In genomic region chrX:38000706-38001105, GRCh38 we compare ENCODE assay signal across 31 cellular contexts. TPM values are rescaled to one million over a fixed set of nuclear protein-coding genes. Genes with fewer than 3 reads are reported as not detected.
DNase-seq lines count a peak whose midpoint lies in the region; TF ChIP-seq lines count a peak whose summit lies in the region.
"Had no signal": no experiment of that assay in that cellular context is flagged by ENCODE, and none has a peak within 500 bp of the region (broad histone marks: within the 10 kb centered on the region; RNA-seq: fewer than 3 reads in every experiment).

No MANE protein-coding gene starts in this region.

- BruUV-seq in MCF 10A (replicated peaks; lab: Mats Ljungman, UMichigan): no TSS peak
- no TSS peak for BruUV-seq in mammary epithelial cell (replicated peaks; lab: Mats Ljungman, UMichigan)

- CTCF ChIA-PET in MCF 10A (lab: Yijun Ruan, JAX) (no interaction called here), mammary epithelial cell (lab: Charles Lee; ENCODE audit: low non-redundant PET) (no interaction called here)

- no peaks in the 10 kb centered on the region for H3K79me2 ChIP-seq in mammary epithelial cell (ENCODE audit: insufficient read depth, low read length)

- no peak overlapping the region for H3K27ac ChIP-seq in mammary epithelial cell (ENCODE audit: insufficient read depth, low read depth, low read length)
- H3K27ac ChIP-seq: 22Rv1; A549; BLaER1; BLaER1 treated with 17β-estradiol and CSF1 and Interleukin-3, amounts not matched to agents 10 nM and 100 nM; C4-2B had no signal

- H3K9me3 ChIP-seq in mammary epithelial cell (replicated peaks; ENCODE audit: insufficient read depth, low read length): no peaks in the 10 kb centered on the region
- H3K9me3 ChIP-seq: A549, BE2C, Caco-2 had no signal

- H3K27me3 Mint-ChIP-seq in MCF 10A (ENCODE audit: insufficient read depth, unreplicated experiment): peaks cover 24% of the 10 kb centered on the region
- H3K27me3 Mint-ChIP-seq: CD4-positive, CD25-positive, alpha-beta regulatory T cell had no signal

- no peak overlapping the region for H3K4me2 ChIP-seq in mammary epithelial cell (ENCODE audit: insufficient read depth, low read depth, low read length)
- H3K4me2 ChIP-seq: A549; BLaER1; BLaER1 treated with 17β-estradiol and CSF1 and Interleukin-3, amounts not matched to agents 10 nM and 100 nM had no signal

- TF ChIP-seq CTCF in MCF 10A (IDR thresholded peaks at IDR 0.05; ENCODE audit: unreplicated experiment) (no peak), mammary epithelial cell (conservative IDR thresholded peaks at IDR 0.05 in 1 of 2, IDR thresholded peaks at IDR 0.05 in 1 of 2; ENCODE audit: extremely low read depth in 1 of 2, insufficient read depth in 1 of 2, low read depth in 1 of 2, low read length in 2 of 2) (no peak)

- peaks cover 11% of the 10 kb centered on the region for H3K4me1 ChIP-seq in mammary epithelial cell (ENCODE audit: insufficient read depth, low read length)
- H3K4me1 ChIP-seq: BE2C; BLaER1; BLaER1 treated with 17β-estradiol and CSF1 and Interleukin-3, amounts not matched to agents 10 nM and 100 nM had no signal

- H3K4me1 Mint-ChIP-seq in MCF 10A (ENCODE audit: insufficient read depth, unreplicated experiment): peaks cover 18% of the 10 kb centered on the region
- H3K4me1 Mint-ChIP-seq: B cell; CD14-positive monocyte; CD4-positive, alpha-beta memory T cell; CD4-positive, CD25-positive, alpha-beta regulatory T cell; CD8-positive, alpha-beta memory T cell had no signal

- intact Hi-C loops in MCF 10A (cut with micrococcal nuclease) (no loop called here), mammary epithelial cell (cut with micrococcal nuclease) (no loop called here), posterior vena cava (cut with DNase I) (no loop called here)

- H3K27ac Mint-ChIP-seq in MCF 10A (ENCODE audit: low read depth, unreplicated experiment): peak overlapping the region; percentile 41
- H3K27ac Mint-ChIP-seq: B cell; CD14-positive monocyte; CD4-positive, alpha-beta memory T cell; CD4-positive, alpha-beta T cell; CD4-positive, CD25-positive, alpha-beta regulatory T cell; CD8-positive, alpha-beta T cell had no signal

- no peak for DNase-seq in MCF 10A (ENCODE audit: unreplicated experiment)
- DNase-seq in mammary epithelial cell: no peak
- DNase-seq in posterior vena cava (ENCODE audit: low spot score): peak; percentile 55
- no peak for DNase-seq in GOT3 (lab: John Stamatoyannopoulos, UW)
- DNase-seq: 8988T; ACHN; AML-193; BE2C; C1 segment of cervical spinal cord; Caco-2; Calu3; CD4-positive, alpha-beta memory T cell; CD4-positive, alpha-beta T cell; CD4-positive, CD25-positive, alpha-beta regulatory T cell; CD8-positive, alpha-beta memory T cell; CD8-positive, alpha-beta T cell; COR-L47; DMS 273 treated with DMSO at 0.1 percent for 48 hours; DMS153; DMS53; DMS79; DMS79 treated with DMSO at 0.1 percent for 48 hours; DND-41; EL had no signal

- no peaks in the 10 kb centered on the region for H3K36me3 Mint-ChIP-seq in MCF 10A (ENCODE audit: insufficient read depth, unreplicated experiment)
- H3K36me3 Mint-ChIP-seq: CD14-positive monocyte; CD4-positive, CD25-positive, alpha-beta regulatory T cell; CD8-positive, alpha-beta T cell had no signal

- in situ Hi-C loops in mammary epithelial cell (cut with MboI; ENCODE audit: low sequenced_read_pairs in 2 of 2): no loop called here

- no peaks in the 10 kb centered on the region for H3K36me3 ChIP-seq in mammary epithelial cell (ENCODE audit: insufficient read depth, low read length)
- H3K36me3 ChIP-seq: BE2C; BLaER1; BLaER1 treated with 17β-estradiol and CSF1 and Interleukin-3, amounts not matched to agents 10 nM and 100 nM had no signal

- H2AFZ ChIP-seq in mammary epithelial cell (ENCODE audit: low read depth, low read length): no peak overlapping the region

- POLR2A ChIA-PET in MCF 10A (lab: Yijun Ruan, JAX): no interaction called here

- no peaks in the 10 kb centered on the region for H4K20me1 ChIP-seq in mammary epithelial cell (ENCODE audit: insufficient read depth, low read length)
- H4K20me1 ChIP-seq: BLaER1; BLaER1 treated with 17β-estradiol and CSF1 and Interleukin-3, amounts not matched to agents 10 nM and 100 nM had no signal

- H3K9ac ChIP-seq in mammary epithelial cell (ENCODE audit: insufficient read depth, low read length): no peak overlapping the region
- H3K9ac ChIP-seq: BLaER1; BLaER1 treated with 17β-estradiol and CSF1 and Interleukin-3, amounts not matched to agents 10 nM and 100 nM had no signal

- dilution Hi-C loops in mammary epithelial cell (cut with HindIII; ENCODE audit: low sequenced_read_pairs): no loop called here

- peaks cover 10% of the 10 kb centered on the region for H3K9me3 Mint-ChIP-seq in MCF 10A (ENCODE audit: unreplicated experiment)

- WGBS in mammary epithelial cell (ENCODE audit: low coverage, missing lambda C conversion rate): 88% methylated on average over 11 of the region's 17 CpGs

- no peak overlapping the region for H3K4me3 Mint-ChIP-seq in MCF 10A (ENCODE audit: unreplicated experiment)
- H3K4me3 Mint-ChIP-seq: B cell; CD14-positive monocyte; CD4-positive, alpha-beta memory T cell; CD4-positive, alpha-beta T cell; CD4-positive, CD25-positive, alpha-beta regulatory T cell; CD8-positive, alpha-beta memory T cell; CD8-positive, alpha-beta T cell had no signal

- no peak overlapping the region for H3K4me3 ChIP-seq in mammary epithelial cell (replicated peaks in 1 of 3; ENCODE audit: insufficient read depth in 1 of 3, low read depth in 2 of 3, low read length in 3 of 3)
- H3K4me3 ChIP-seq: A549; BLaER1; BLaER1 treated with 17β-estradiol and CSF1 and Interleukin-3, amounts not matched to agents 10 nM and 100 nM had no signal

- no peaks in the 10 kb centered on the region for H3K27me3 ChIP-seq in mammary epithelial cell (ENCODE audit: insufficient read depth, low read length)
- H3K27me3 ChIP-seq: BE2C; BLaER1; BLaER1 treated with 17β-estradiol and CSF1 and Interleukin-3, amounts not matched to agents 10 nM and 100 nM had no signal

RNA-seq across cellular contexts. Expression of gene SYTL5, which starts 5.6 kb away (rescaled TPM):
- 0.07 TPM in 1 of 2 replicates, not detected in the other for total RNA-seq in MCF 10A (2022)
- under 1 TPM in 1 of 2 donors, not detected in 1; under 0.01 TPM for total RNA-seq in mammary epithelial cell
- 0.46 TPM for polyA plus RNA-seq in mammary epithelial cell
- polyA minus RNA-seq in mammary epithelial cell: 7.5 TPM
- under 1 TPM; 0.05 to 0.09 TPM for total RNA-seq in posterior vena cava
- total RNA-seq: B cell; CD4-positive, alpha-beta memory T cell; CD4-positive, alpha-beta T cell; CD4-positive, CD25-positive, alpha-beta regulatory T cell; CD8-positive, alpha-beta memory T cell; CD8-positive, alpha-beta T cell had no signal
- polyA plus RNA-seq: CD14-positive monocyte; CD4-positive, alpha-beta memory T cell; CD4-positive, CD25-positive, alpha-beta regulatory T cell; CD8-positive, alpha-beta memory T cell had no signal
